Comparison of ENCODE assay signal across 29 cellular contexts in the genomic region with DNA sequence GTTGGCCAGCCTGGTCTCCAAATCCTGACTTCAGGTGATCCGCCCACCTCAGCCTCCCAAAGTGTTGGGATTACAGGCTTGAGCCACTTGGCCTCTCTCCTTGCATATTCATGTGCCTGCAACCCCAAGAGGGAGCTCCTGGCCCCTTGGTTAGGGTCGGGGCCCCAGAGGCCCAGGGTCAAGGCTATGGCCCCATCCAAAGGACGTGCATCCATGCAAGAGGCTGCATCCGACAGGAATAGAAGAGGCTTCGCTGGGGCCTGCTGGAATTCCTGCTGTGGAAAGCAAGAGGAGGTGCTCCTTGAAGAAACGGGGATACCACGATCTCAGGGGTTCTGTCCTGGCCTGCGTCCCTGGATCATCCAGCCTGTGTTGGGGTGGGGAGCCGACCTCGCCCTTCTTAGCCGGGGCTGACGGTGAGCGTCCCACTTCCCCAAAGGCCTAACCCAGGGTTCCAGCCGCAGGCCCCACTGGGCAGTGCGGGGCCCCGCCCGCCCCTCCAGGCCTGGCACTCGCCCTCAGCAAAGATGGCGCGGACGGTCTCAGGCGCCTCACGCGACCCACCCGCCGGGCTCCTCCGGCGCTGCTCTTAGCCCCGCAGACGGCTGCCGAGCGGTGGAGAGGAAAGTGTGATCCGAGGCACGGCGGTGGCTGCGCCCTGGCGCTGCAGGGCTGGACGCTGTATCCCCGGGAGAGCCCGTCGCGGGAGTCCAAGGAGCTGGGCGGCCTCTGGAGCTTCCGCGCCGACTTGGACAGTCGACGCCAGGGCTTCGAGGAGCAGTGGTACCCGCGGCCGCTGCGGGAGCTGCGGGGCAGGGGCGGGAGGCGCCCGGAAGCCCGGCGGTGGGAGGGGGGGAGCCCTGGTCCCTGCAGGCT. TPM values are rescaled to one million over a fixed set of nuclear protein-coding genes. Genes with fewer than 3 reads are reported as not detected.
"Had no signal": no experiment of that assay in that cellular context is flagged by ENCODE, and none has a peak within 500 bp of the region (broad histone marks: within the 10 kb centered on the region; RNA-seq: fewer than 3 reads in every experiment).

No MANE protein-coding gene starts in this region.

- H3K27ac Mint-ChIP-seq: activated naive CD4-positive, alpha-beta T cell treated with anti-CD3 and anti-CD28 coated beads, Interleukin-2, amount 10 ng/mL, durations not matched to agents 7 days and 5 days; activated naive CD8-positive, alpha-beta T cell treated with anti-CD3 and anti-CD28 coated beads, Interleukin-2, amount 10 ng/mL, durations not matched to agents 7 days and 5 days; endodermal cell; nephron; T-helper 1 cell treated with Interleukin-12 subunit alpha and Interleukin-12 subunit beta and Interleukin-4 antibody, amounts not matched to agents 30 μg/mL and 1 μg/mL, for 36 hours had no signal

- H3K27me3 ChIP-seq: brain microvascular endothelial cell, foreskin keratinocyte, ovary, vagina had no signal

- H3K4me1 Mint-ChIP-seq: activated naive CD4-positive, alpha-beta T cell treated with anti-CD3 and anti-CD28 coated beads, Interleukin-2, amount 10 ng/mL, durations not matched to agents 7 days and 5 days; activated naive CD8-positive, alpha-beta T cell treated with anti-CD3 and anti-CD28 coated beads, Interleukin-2, amount 10 ng/mL, durations not matched to agents 7 days and 5 days; endodermal cell; nephron had no signal

- H3K36me3 Mint-ChIP-seq: activated naive CD4-positive, alpha-beta T cell treated with anti-CD3 and anti-CD28 coated beads, Interleukin-2, amount 10 ng/mL, durations not matched to agents 7 days and 5 days; activated naive CD8-positive, alpha-beta T cell treated with anti-CD3 and anti-CD28 coated beads, Interleukin-2, amount 10 ng/mL, durations not matched to agents 7 days and 5 days had no signal

- DNase-seq: activated CD4-positive, alpha-beta T cell treated with anti-CD3 and anti-CD28 coated beads for 4 hours; activated CD4-positive, alpha-beta T cell treated with anti-CD3 and anti-CD28 coated beads, Interleukin-2, amount 50 U/mL, for 4 hours; activated gamma-delta T cell; activated naive CD4-positive, alpha-beta T cell treated with anti-CD3 and anti-CD28 coated beads, Interleukin-2, amount 10 ng/mL, durations not matched to agents 7 days and 5 days; activated naive CD8-positive, alpha-beta T cell treated with anti-CD3 and anti-CD28 coated beads, Interleukin-2, amount 10 ng/mL, durations not matched to agents 7 days and 5 days; brain microvascular endothelial cell; caudate nucleus; endodermal cell; foreskin keratinocyte; heart right ventricle; mesendoderm; mucosa of descending colon; ovary; retina; stimulated activated naive CD4-positive, alpha-beta T cell; SW 1271; T-helper 9 cell; trophoblast cell had no signal

- H3K4me3 ChIP-seq: heart right ventricle, lung, mucosa of descending colon, ovary, prostate gland, thoracic aorta, vagina had no signal

- ATAC-seq: esophagus mucosa, foreskin keratinocyte, heart right ventricle, mucosa of descending colon had no signal

- H3K4me3 Mint-ChIP-seq: activated naive CD4-positive, alpha-beta T cell treated with anti-CD3 and anti-CD28 coated beads, Interleukin-2, amount 10 ng/mL, durations not matched to agents 7 days and 5 days; activated naive CD8-positive, alpha-beta T cell treated with anti-CD3 and anti-CD28 coated beads, Interleukin-2, amount 10 ng/mL, durations not matched to agents 7 days and 5 days; endodermal cell; nephron; T-helper 1 cell treated with Interleukin-12 subunit alpha and Interleukin-12 subunit beta and Interleukin-4 antibody, amounts not matched to agents 30 μg/mL and 1 μg/mL, for 36 hours had no signal

- H3K27me3 Mint-ChIP-seq: activated naive CD4-positive, alpha-beta T cell treated with anti-CD3 and anti-CD28 coated beads, Interleukin-2, amount 10 ng/mL, durations not matched to agents 7 days and 5 days; activated naive CD8-positive, alpha-beta T cell treated with anti-CD3 and anti-CD28 coated beads, Interleukin-2, amount 10 ng/mL, durations not matched to agents 7 days and 5 days had no signal

- H3K36me3 ChIP-seq: brain microvascular endothelial cell, heart right ventricle, ovary, prostate gland, thoracic aorta, vagina had no signal

RNA-seq across cellular contexts. Expression of gene ZNF727, which starts 54.7 kb away (rescaled TPM):
- total RNA-seq: astrocyte, endodermal cell, glomerular endothelial cell, kidney epithelial cell, myocyte had no signal
